Comparison of ENCODE assay signal across 9 cellular contexts in the genomic region with DNA sequence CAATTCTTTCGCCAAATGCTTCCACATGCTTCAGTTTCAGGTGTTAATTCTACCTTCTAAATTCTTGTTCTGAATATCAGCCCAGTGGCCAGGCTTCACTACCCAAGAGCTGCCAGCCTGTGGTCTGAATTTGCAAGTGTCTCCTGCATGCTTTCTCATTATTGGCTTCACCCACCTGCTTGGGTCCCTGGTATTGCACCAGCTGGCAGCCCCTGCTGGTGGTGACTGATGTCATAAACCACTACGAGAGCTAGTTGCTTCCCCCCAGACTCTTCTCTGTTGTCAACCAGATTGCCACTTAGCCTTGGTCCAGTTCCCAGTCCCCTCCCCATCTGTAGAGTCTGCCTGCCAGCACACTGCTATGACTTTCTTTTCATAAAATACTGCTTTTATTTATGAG.
DNase-seq lines count a peak whose midpoint lies in the region; ATAC-seq lines count a peak whose summit lies in the region.
"Had no signal": no experiment of that assay in that cellular context is flagged by ENCODE, and none has a peak within 500 bp of the region (broad histone marks: within the 10 kb centered on the region; RNA-seq: fewer than 3 reads in every experiment).

No MANE protein-coding gene starts in this region.

- no peaks in the 10 kb centered on the region for H3K27me3 Mint-ChIP-seq in activated T-cell treated with anti-CD3 and anti-CD28 coated beads, Interleukin-2, amount 50 U/mL, for 72 hours (ENCODE audit: low read depth)

- H3K27ac Mint-ChIP-seq in activated T-cell treated with anti-CD3 and anti-CD28 coated beads, Interleukin-2, amount 50 U/mL, for 72 hours = no peak overlapping the region

- H3K4me1 Mint-ChIP-seq in activated T-cell treated with anti-CD3 and anti-CD28 coated beads, Interleukin-2, amount 50 U/mL, for 72 hours (ENCODE audit: low read depth) = no peaks in the 10 kb centered on the region

- intact Hi-C loops in left colon (cut with DNase I, micrococcal nuclease) = no loop called here

- peak; percentile 84 for ATAC-seq in GM19025 (IDR thresholded peaks at IDR 0.05; ENCODE audit: low read depth, unreplicated experiment)
- peak; percentile 89 for ATAC-seq in HG02798 (IDR thresholded peaks at IDR 0.05; ENCODE audit: poor library complexity, unreplicated experiment)
- ATAC-seq in left colon = no peak
- no peak for ATAC-seq in activated T-cell treated with anti-CD3 and anti-CD28 coated beads, Interleukin-2, amount 50 U/mL, for 72 hours (replicated peaks in 1 of 2)
- ATAC-seq: activated T-cell treated with anti-CD3 and anti-CD28 coated beads, Interleukin-2, amount 50 U/mL, for 4 hours had no signal

- H3K9me3 Mint-ChIP-seq in activated T-cell treated with anti-CD3 and anti-CD28 coated beads, Interleukin-2, amount 50 U/mL, for 72 hours = peaks cover 3 to 4% of the 10 kb centered on the region in 2 donors

- peak; percentile 30 for DNase-seq in MV-4-11 (lab: John Stamatoyannopoulos, UW)
- peak; percentile 15 to 39 for DNase-seq in left colon
- no peak for DNase-seq in DMS53 (lab: John Stamatoyannopoulos, UW)
- no peak for DNase-seq in stimulated activated CD4-positive, alpha-beta T cell treated with anti-CD3 and anti-CD28 coated beads, Interleukin-2, amount 100 ng/mL, for 48 hours
- no peak for DNase-seq in activated T-cell treated with anti-CD3 and anti-CD28 coated beads, Interleukin-2, amount 50 U/mL, for 72 hours
- no peak for DNase-seq in ureter (ENCODE audit: low spot score)
- DNase-seq: activated T-cell treated with anti-CD3 and anti-CD28 coated beads, Interleukin-2, amount 50 U/mL, for 4 hours had no signal

- peaks cover 0 to 4% of the 10 kb centered on the region in 2 donors for H3K36me3 Mint-ChIP-seq in activated T-cell treated with anti-CD3 and anti-CD28 coated beads, Interleukin-2, amount 50 U/mL, for 72 hours (ENCODE audit: insufficient read depth in 2 of 2)

- H3K4me3 Mint-ChIP-seq in activated T-cell treated with anti-CD3 and anti-CD28 coated beads, Interleukin-2, amount 50 U/mL, for 72 hours = no peak overlapping the region
- H3K4me3 Mint-ChIP-seq: activated T-cell treated with anti-CD3 and anti-CD28 coated beads, Interleukin-2, amount 50 U/mL, for 4 hours had no signal

Comparison
In these comparisons a context has a peak if more than half of its experiments do, and no peak if none do; other contexts are left out.
1. ATAC-seq: peak in GM19025 (single experiment) and HG02798 (single experiment); none in left colon (single experiment) and activated T-cell treated with anti-CD3 and anti-CD28 coated beads, Interleukin-2, amount 50 U/mL, for 72 hours (0 of 2).
2. DNase-seq: peak in MV-4-11 (single experiment) and left colon (2 of 2); none in DMS53 (single experiment), stimulated activated CD4-positive, alpha-beta T cell treated with anti-CD3 and anti-CD28 coated beads, Interleukin-2, amount 100 ng/mL, for 48 hours (0 of 2), activated T-cell treated with anti-CD3 and anti-CD28 coated beads, Interleukin-2, amount 50 U/mL, for 72 hours (0 of 2) and ureter (single experiment).